22 cellular contexts compared by ENCODE assay signal in genomic region chr11:12393691-12394090, GRCh38. TPM values are rescaled to one million over a fixed set of nuclear protein-coding genes. Genes with fewer than 3 reads are reported as not detected.
DNase-seq lines count a peak whose midpoint lies in the region; ATAC-seq and TF ChIP-seq lines count a peak whose summit lies in the region.
"Had no signal": no experiment of that assay in that cellular context is flagged by ENCODE, and none has a peak within 500 bp of the region (broad histone marks: within the 10 kb centered on the region; RNA-seq: fewer than 3 reads in every experiment).

No MANE protein-coding gene starts in this region.

- H3K9me3 Mint-ChIP-seq in MCF 10A (ENCODE audit: unreplicated experiment): no peaks in the 10 kb centered on the region
- peaks cover 0 to 8% (median 2%) of the 10 kb centered on the region in 9 donors for H3K9me3 Mint-ChIP-seq in naive thymus-derived CD8-positive, alpha-beta T cell

- H3K4me2 ChIP-seq in mammary epithelial cell (ENCODE audit: insufficient read depth, low read depth, low read length): no peak overlapping the region
- H3K4me2 ChIP-seq in trophoblast cell (ENCODE audit: low read length): no peak overlapping the region
- H3K4me2 ChIP-seq: KMS-11 had no signal

- H3K9me3 ChIP-seq in mammary epithelial cell (replicated peaks; ENCODE audit: insufficient read depth, low read length) (peaks cover 3% of the 10 kb centered on the region), trophoblast cell (ENCODE audit: insufficient read depth, low read depth, low read length) (peaks cover 2% of the 10 kb centered on the region), uterus (no peaks in the 10 kb centered on the region)

- in situ Hi-C loops in mammary epithelial cell (cut with MboI; ENCODE audit: low sequenced_read_pairs in 2 of 2): no loop called here

- H3K36me3 ChIP-seq in mammary epithelial cell (ENCODE audit: insufficient read depth, low read length): no peaks in the 10 kb centered on the region
- H3K36me3 ChIP-seq in trophoblast cell (ENCODE audit: control insufficient read depth in 1 of 2, insufficient read depth in 2 of 2, low read length in 2 of 2): peaks cover 0 to 2% of the 10 kb centered on the region in 2 experiments
- no peaks in the 10 kb centered on the region for H3K36me3 ChIP-seq in uterus

- no peak overlapping the region for H2BK120ac ChIP-seq in trophoblast cell (ENCODE audit: insufficient read depth, low read length, poor library complexity)

- peak overlapping the region; percentile 38 for H3K4ac ChIP-seq in trophoblast cell (ENCODE audit: low read depth, low read length)

- no TSS peak for BruUV-seq in mammary epithelial cell (replicated peaks; lab: Mats Ljungman, UMichigan)
- BruUV-seq in MCF 10A (replicated peaks; lab: Mats Ljungman, UMichigan): no TSS peak

- 64% methylated on average over 1 of the region's 1 CpG for WGBS in mammary epithelial cell (ENCODE audit: low coverage, missing lambda C conversion rate)
- no CpG with 5 or more reads among the region's 1 CpG for WGBS in trophoblast cell (ENCODE audit: extremely low coverage, insufficient coverage, insufficient read length)

- H3K79me1 ChIP-seq in trophoblast cell (ENCODE audit: low read length): no peaks in the 10 kb centered on the region

- H3K79me2 ChIP-seq in mammary epithelial cell (ENCODE audit: insufficient read depth, low read length): peaks cover 76% of the 10 kb centered on the region
- H3K79me2 ChIP-seq in trophoblast cell (ENCODE audit: control insufficient read depth, insufficient read depth, low read length, poor library complexity): peaks cover 9% of the 10 kb centered on the region

- no peak overlapping the region for H2AFZ ChIP-seq in mammary epithelial cell (ENCODE audit: low read depth, low read length)
- no peak overlapping the region for H2AFZ ChIP-seq in trophoblast cell (ENCODE audit: insufficient read depth, low read length, poor library complexity)

- H3K4me3 Mint-ChIP-seq in MCF 10A (ENCODE audit: unreplicated experiment): no peak overlapping the region
- no peak overlapping the region for H3K4me3 Mint-ChIP-seq in naive thymus-derived CD8-positive, alpha-beta T cell
- H3K4me3 Mint-ChIP-seq: CD8-positive, alpha-beta T cell had no signal

- H4K8ac ChIP-seq in trophoblast cell (ENCODE audit: low read depth, low read length): no peak overlapping the region

- ATAC-seq in GM21526 (IDR thresholded peaks at IDR 0.05; ENCODE audit: low FRiP score, unreplicated experiment) (no peak), HG02981 (IDR thresholded peaks at IDR 0.05; ENCODE audit: unreplicated experiment) (no peak)
- ATAC-seq in naive thymus-derived CD8-positive, alpha-beta T cell: no peak
- ATAC-seq: CD8-positive, alpha-beta T cell; GM12878; HCT116 had no signal

- H3K27ac Mint-ChIP-seq in MCF 10A (ENCODE audit: low read depth, unreplicated experiment): no peak overlapping the region
- H3K27ac Mint-ChIP-seq in naive thymus-derived CD8-positive, alpha-beta T cell: peak overlapping the region in 1 of 10 donors; percentile 46
- H3K27ac Mint-ChIP-seq: CD8-positive, alpha-beta T cell had no signal

- H3K27me3 Mint-ChIP-seq in MCF 10A (ENCODE audit: insufficient read depth, unreplicated experiment): no peaks in the 10 kb centered on the region
- peaks cover 0 to 2% (median 0%) of the 10 kb centered on the region in 5 donors for H3K27me3 Mint-ChIP-seq in naive thymus-derived CD8-positive, alpha-beta T cell

- H3K27ac ChIP-seq in mammary epithelial cell (ENCODE audit: insufficient read depth, low read depth, low read length) (peak overlapping the region; percentile 39), trophoblast cell (ENCODE audit: low read depth, low read length) (no peak overlapping the region), uterus (peak overlapping the region; percentile 93 to 96)
- H3K27ac ChIP-seq: 22Rv1, KMS-11 had no signal

- H3K36me3 Mint-ChIP-seq in MCF 10A (ENCODE audit: insufficient read depth, unreplicated experiment): no peaks in the 10 kb centered on the region
- peaks cover 0 to 4% (median 0%) of the 10 kb centered on the region in 3 donors for H3K36me3 Mint-ChIP-seq in naive thymus-derived CD8-positive, alpha-beta T cell
- H3K36me3 Mint-ChIP-seq: CD8-positive, alpha-beta T cell had no signal

- H4K91ac ChIP-seq in trophoblast cell (ENCODE audit: low read depth, low read length): no peak overlapping the region

- peaks cover 21% of the 10 kb centered on the region for H3K4me1 Mint-ChIP-seq in MCF 10A (ENCODE audit: insufficient read depth, unreplicated experiment)
- H3K4me1 Mint-ChIP-seq in naive thymus-derived CD8-positive, alpha-beta T cell: peaks cover 3 to 12% (median 8%) of the 10 kb centered on the region in 4 donors

- no peak overlapping the region for H2BK5ac ChIP-seq in trophoblast cell (ENCODE audit: low read depth, low read length, poor library complexity)

- intact Hi-C loops in mammary epithelial cell (cut with micrococcal nuclease): no loop called here
- intact Hi-C loops in MCF 10A (cut with micrococcal nuclease): no loop called here
- intact Hi-C loops in uterus (cut with DNase I; ENCODE audit: low total_unique reads): no loop called here

- H4K20me1 ChIP-seq in mammary epithelial cell (ENCODE audit: insufficient read depth, low read length): no peaks in the 10 kb centered on the region

- dilution Hi-C loops in mammary epithelial cell (cut with HindIII; ENCODE audit: low sequenced_read_pairs): loop anchor here (5.0 kb wide), 1 partner anchor 39 kb away; no protein-coding TSS in a partner anchor

- POLR2A ChIA-PET in MCF 10A (lab: Yijun Ruan, JAX): interaction anchor here (1.0 to 1.6 kb wide), 2 partner anchors 12 to 285 kb away, joined by 3 to 6 read pairs; no protein-coding TSS in a partner anchor
- POLR2A ChIA-PET in naive thymus-derived CD8-positive, alpha-beta T cell (lab: Charles Lee): interaction anchor here (0.5 kb wide), 1 partner anchor 50 kb away, joined by 3 read pairs; no protein-coding TSS in a partner anchor

- no peak overlapping the region for H2BK12ac ChIP-seq in trophoblast cell (ENCODE audit: low read length)

- H3K4me3 ChIP-seq in mammary epithelial cell (replicated peaks in 1 of 3; ENCODE audit: insufficient read depth in 1 of 3, low read depth in 2 of 3, low read length in 3 of 3): no peak overlapping the region
- H3K4me3 ChIP-seq in trophoblast cell (ENCODE audit: low read depth, low read length): no peak overlapping the region
- no peak overlapping the region for H3K4me3 ChIP-seq in uterus
- H3K4me3 ChIP-seq: GM12878 had no signal

- no peaks in the 10 kb centered on the region for H3K27me3 ChIP-seq in mammary epithelial cell (ENCODE audit: insufficient read depth, low read length)
- no peaks in the 10 kb centered on the region for H3K27me3 ChIP-seq in trophoblast cell (ENCODE audit: insufficient read depth, low read length)
- H3K27me3 ChIP-seq in uterus: no peaks in the 10 kb centered on the region

- no peak for TF ChIP-seq CTCF in mammary epithelial cell (conservative IDR thresholded peaks at IDR 0.05 in 1 of 2, IDR thresholded peaks at IDR 0.05 in 1 of 2; ENCODE audit: extremely low read depth in 1 of 2, insufficient read depth in 1 of 2, low read depth in 1 of 2, low read length in 2 of 2)
- no peak for TF ChIP-seq CTCF in MCF 10A (IDR thresholded peaks at IDR 0.05; ENCODE audit: unreplicated experiment)
- no peak for TF ChIP-seq CTCF in uterus (IDR thresholded peaks at IDR 0.05)

- TF ChIP-seq POLR2A in uterus (IDR thresholded peaks at IDR 0.05): no peak

- H3K4me1 ChIP-seq in mammary epithelial cell (ENCODE audit: insufficient read depth, low read length) (peaks cover 49% of the 10 kb centered on the region), trophoblast cell (ENCODE audit: control insufficient read depth in 1 of 2, insufficient read depth in 2 of 2, low read length in 2 of 2) (peaks cover 8 to 19% of the 10 kb centered on the region in 2 experiments), uterus (peaks cover 16 to 18% of the 10 kb centered on the region in 2 donors)

- H3K14ac ChIP-seq in trophoblast cell (ENCODE audit: low read length): no peak overlapping the region

- H3K18ac ChIP-seq in trophoblast cell (ENCODE audit: low read length): peak overlapping the region; percentile 16

- DNase-seq in mammary epithelial cell: no peak
- DNase-seq in MCF 10A (ENCODE audit: unreplicated experiment): no peak
- DNase-seq in iris pigment epithelial cell (ENCODE audit: low read depth): peak; percentile 14
- DNase-seq in trophoblast cell: peak; percentile 13 to 46
- DNase-seq in uterus: no peak
- DNase-seq in naive thymus-derived CD8-positive, alpha-beta T cell: no peak
- DNase-seq: AML-193; C1 segment of cervical spinal cord; CD8-positive, alpha-beta T cell; DND-41; IMR-90; NCI-H1105 treated with DMSO at 0.1 percent for 48 hours; NCI-H2029 treated with DMSO at 0.1 percent for 48 hours; NCI-H2171; NCI-H524 treated with DMSO at 0.1 percent for 48 hours; OCI-M1 had no signal

- no peak overlapping the region for H4K12ac ChIP-seq in trophoblast cell (ENCODE audit: low read depth, low read length)

- CTCF ChIA-PET in mammary epithelial cell (lab: Charles Lee; ENCODE audit: low non-redundant PET) (no interaction called here), MCF 10A (lab: Yijun Ruan, JAX) (interaction anchor here (0.5 to 1.4 kb wide), 3 partner anchors 18 to 859 kb away, joined by 3 to 7 read pairs (median 3); no protein-coding TSS in a partner anchor)

- H3K23ac ChIP-seq in trophoblast cell (ENCODE audit: low read length): no peak overlapping the region

- H3K9ac ChIP-seq in mammary epithelial cell (ENCODE audit: insufficient read depth, low read length) (no peak overlapping the region), trophoblast cell (ENCODE audit: low read length) (no peak overlapping the region)
- H3K9ac ChIP-seq: KMS-11 had no signal

- H2AK5ac ChIP-seq in trophoblast cell (ENCODE audit: low read length): no peak overlapping the region

RNA-seq across cellular contexts. Expression of gene PARVA, which starts 16.3 kb away (rescaled TPM):
- total RNA-seq in mammary epithelial cell (10 to 100 TPM; 57.7 to 59.6 TPM), MCF 10A (2022) (26.5 and 36.7 TPM in 2 replicates), uterus (100 to 1,000 TPM in 1 of 4 donors, 10 to 100 TPM in 3; 52.9 to 188 (median 66.5) TPM)
- 26.6 TPM for polyA plus RNA-seq in mammary epithelial cell
- polyA minus RNA-seq in mammary epithelial cell: 31.9 TPM
- 66.9 and 67.3 TPM in 2 replicates for polyA plus RNA-seq in trophoblast cell (2013)
- under 1 TPM; 0.19 to 0.44 TPM for total RNA-seq in naive thymus-derived CD8-positive, alpha-beta T cell
- under 1 TPM in 1 of 3 donors, not detected in 2; 0.26 TPM for polyA plus RNA-seq in naive thymus-derived CD8-positive, alpha-beta T cell

Comparison
In these comparisons a context has a peak if more than half of its experiments do, and no peak if none do; other contexts are left out.
1. DNase-seq: peak in iris pigment epithelial cell (single experiment) and trophoblast cell (2 of 2); none in mammary epithelial cell (single experiment), MCF 10A (single experiment), uterus (0 of 2) and naive thymus-derived CD8-positive, alpha-beta T cell (0 of 10).
2. RNA of gene PARVA, which starts 16.3 kb away (total RNA-seq): 52.9 to 188 TPM in uterus, 57.7 to 59.6 TPM in mammary epithelial cell and 26.5 to 36.7 TPM in MCF 10A; 0.19 to 0.44 TPM in naive thymus-derived CD8-positive, alpha-beta T cell; every median in the first group is over 10 times any median in the second.